Comparison of ENCODE assay signal across 30 cellular contexts in the genomic region with DNA sequence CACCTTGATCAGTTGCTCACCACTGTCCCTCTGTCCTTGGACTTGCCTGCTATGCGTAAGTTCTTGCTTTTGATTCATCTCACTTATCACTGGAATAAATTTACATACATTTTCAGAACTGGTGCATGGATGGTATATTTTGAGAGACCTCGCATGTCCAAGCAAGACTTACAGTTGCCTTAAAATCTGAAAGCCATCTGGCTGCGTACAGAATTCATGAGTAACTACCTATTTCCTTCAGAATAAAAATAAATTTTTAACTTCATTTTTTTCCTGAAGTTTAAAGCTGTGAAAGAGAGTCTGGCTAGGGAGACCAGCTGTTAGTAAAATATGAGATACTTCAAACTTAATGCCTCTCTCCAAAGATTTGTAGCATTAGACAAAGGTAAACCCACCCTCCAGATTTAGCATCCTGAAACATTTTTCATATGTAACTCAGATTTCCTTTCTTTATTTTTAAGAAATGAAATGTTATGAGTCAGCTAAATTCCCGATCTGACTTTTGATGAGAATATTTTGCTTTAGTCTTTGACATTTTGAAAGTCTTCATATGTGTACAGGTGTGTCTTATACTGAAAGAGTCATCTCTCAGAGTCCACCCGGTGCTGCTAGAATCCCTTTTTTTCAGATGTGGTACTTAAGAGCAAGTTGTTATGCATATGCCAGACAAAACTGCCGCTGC.
"Had no signal": no experiment of that assay in that cellular context is flagged by ENCODE, and none has a peak within 500 bp of the region (broad histone marks: within the 10 kb centered on the region; RNA-seq: fewer than 3 reads in every experiment).

No MANE protein-coding gene starts in this region.

- ATAC-seq: naive thymus-derived CD8-positive, alpha-beta T cell; pancreas; right cardiac atrium; stimulated activated memory B cell treated with anti-CD40 and anti-IgM and Interleukin-4, amounts not matched to agents 10 μg/mL and 1 μg/mL and 100 μg/mL, for 72 hours; stimulated activated naive CD8-positive, alpha-beta T cell treated with anti-CD3 and anti-CD28 coated beads, Interleukin-15, amount 100 ng/mL, for 72 hours had no signal

- H3K36me3 ChIP-seq: pancreas, prostate gland, sigmoid colon, spleen, thyroid gland, transverse colon, upper lobe of left lung, vagina had no signal

- H3K4me1 Mint-ChIP-seq: immature natural killer cell; naive thymus-derived CD8-positive, alpha-beta T cell; stimulated activated memory B cell treated with anti-CD40 and anti-IgM and Interleukin-4, amounts not matched to agents 10 μg/mL and 1 μg/mL and 100 μg/mL, for 72 hours; stimulated activated naive CD8-positive, alpha-beta T cell treated with anti-CD3 and anti-CD28 coated beads, Interleukin-15, amount 100 ng/mL, for 72 hours had no signal

- FAIRE-seq: pancreas, small intestine had no signal

- H3K27me3 ChIP-seq: pancreas, sigmoid colon, spleen, testis, thyroid gland, transverse colon, upper lobe of left lung, vagina had no signal

- H3K27ac Mint-ChIP-seq: immature natural killer cell; mesothelial cell of epicardium; nephron; stimulated activated memory B cell treated with anti-CD40 and anti-IgM and Interleukin-4, amounts not matched to agents 10 μg/mL and 1 μg/mL and 100 μg/mL, for 72 hours; stimulated activated naive CD8-positive, alpha-beta T cell treated with anti-CD3 and anti-CD28 coated beads, Interleukin-15, amount 100 ng/mL, for 72 hours had no signal

- H3K4me3 Mint-ChIP-seq: immature natural killer cell; mesothelial cell of epicardium; naive thymus-derived CD8-positive, alpha-beta T cell; nephron; neural crest cell; stimulated activated memory B cell treated with anti-CD40 and anti-IgM and Interleukin-4, amounts not matched to agents 10 μg/mL and 1 μg/mL and 100 μg/mL, for 72 hours; stimulated activated naive CD8-positive, alpha-beta T cell treated with anti-CD3 and anti-CD28 coated beads, Interleukin-15, amount 100 ng/mL, for 72 hours had no signal

- H3K27ac ChIP-seq: left ventricle myocardium inferior, pancreas, prostate gland, sigmoid colon, spleen, testis, thyroid gland, transverse colon, upper lobe of left lung, vagina had no signal

- H3K9me3 ChIP-seq: pancreas, prostate gland, testis, thyroid gland, vagina had no signal

- H3K4me1 ChIP-seq: pancreas, prostate gland, spleen, testis, thyroid gland, transverse colon, upper lobe of left lung, vagina had no signal

- DNase-seq: hypothalamus; immature natural killer cell; islet precursor cell; left ventricle myocardium inferior; mesendoderm; naive thymus-derived CD8-positive, alpha-beta T cell; nucleus accumbens; pancreas; posterior cingulate gyrus; retina; right cardiac atrium; sigmoid colon; small intestine; spleen; stimulated activated CD4-positive, alpha-beta T cell treated with anti-CD3 and anti-CD28 coated beads, Interleukin-4, amount 100 ng/mL, for 4 hours; stimulated activated CD8-positive, alpha-beta memory T cell treated with anti-CD3 and anti-CD28 coated beads, Interleukin-4, amount 100 ng/mL, for 48 hours; stimulated activated naive CD4-positive, alpha-beta T cell treated with Interleukin-2 at 50 U/mL for 16 hours; stimulated activated naive CD8-positive, alpha-beta T cell treated with anti-CD3 and anti-CD28 coated beads, Interleukin-15, amount 100 ng/mL, for 72 hours; substantia nigra; testis; thyroid gland; transverse colon; upper lobe of left lung had no signal

- H3K4me3 ChIP-seq: left ventricle myocardium inferior, lung, pancreas, prostate gland, sigmoid colon, spleen, testis, thyroid gland, transverse colon, upper lobe of left lung, vagina had no signal
